Comparison of ENCODE assay signal across 10 cellular contexts in genomic region chr2:54658548-54659207, GRCh38.
DNase-seq lines count a peak whose midpoint lies in the region; ATAC-seq and TF ChIP-seq lines count a peak whose summit lies in the region.
"Had no signal": no experiment of that assay in that cellular context is flagged by ENCODE, and none has a peak within 500 bp of the region (broad histone marks: within the 10 kb centered on the region; RNA-seq: fewer than 3 reads in every experiment).

No MANE protein-coding gene starts in this region.

- no peaks in the 10 kb centered on the region for H4K20me1 ChIP-seq in Karpas-422 (ENCODE audit: insufficient read depth, low read depth, low read length)

- H3K27me3 ChIP-seq in heart right ventricle (no peaks in the 10 kb centered on the region), layer of hippocampus (ENCODE audit: control insufficient read depth, insufficient read depth, low read length) (no peaks in the 10 kb centered on the region), suprapubic skin (no peaks in the 10 kb centered on the region), Karpas-422 (ENCODE audit: low read length) (no peaks in the 10 kb centered on the region)

- TF ChIP-seq CTCF in heart right ventricle (IDR thresholded peaks at IDR 0.05) (no peak), suprapubic skin (IDR thresholded peaks at IDR 0.05) (no peak), coronary artery (IDR thresholded peaks at IDR 0.05) (no peak)

- H3K4me2 ChIP-seq in Karpas-422 (ENCODE audit: low read depth, low read length, poor library complexity, severe bottlenecking) = no peak overlapping the region

- peaks cover 0 to 46% (median 23%) of the 10 kb centered on the region in 9 donors for H3K4me1 ChIP-seq in heart right ventricle
- H3K4me1 ChIP-seq in suprapubic skin = peaks cover 9% of the 10 kb centered on the region
- no peaks in the 10 kb centered on the region for H3K4me1 ChIP-seq in Karpas-422 (ENCODE audit: low read length)

- H3K27ac ChIP-seq in heart right ventricle (peak overlapping the region in 8 of 10 donors; percentile 2 to 75 (median 58)), angular gyrus (ENCODE audit: low read depth, low read length) (peak overlapping the region; percentile 64), layer of hippocampus (ENCODE audit: low read depth, low read length) (peak overlapping the region; percentile 55), suprapubic skin (no peak overlapping the region), Karpas-422 (ENCODE audit: low read length) (no peak overlapping the region), coronary artery (peak overlapping the region in 1 of 2 donors; percentile 18)

- H3K36me3 ChIP-seq in heart right ventricle = peaks cover under 1 to 100% (median 94%) of the 10 kb centered on the region in 9 donors
- peaks cover 95% of the 10 kb centered on the region for H3K36me3 ChIP-seq in suprapubic skin
- H3K36me3 ChIP-seq in Karpas-422 (ENCODE audit: insufficient read depth, low read length) = no peaks in the 10 kb centered on the region

- TF ChIP-seq POLR2A in suprapubic skin (IDR thresholded peaks at IDR 0.05) = no peak

- WGBS in heart right ventricle, 2 donors = 77 to 78% methylated on average over 3 of the region's 3 CpGs
- WGBS in suprapubic skin = 80% methylated on average over 3 of the region's 3 CpGs

- DNase-seq in heart right ventricle (no peak), cardiac septum (ENCODE audit: low spot score) (no peak), suprapubic skin (ENCODE audit: low spot score in 2 of 2) (no peak), Karpas-422 (no peak), coronary artery (ENCODE audit: low spot score) (no peak)
- no peak for DNase-seq in central memory CD4-positive, alpha-beta T cell
- DNase-seq: C1 segment of cervical spinal cord, NCI-H2107 had no signal

- no peak overlapping the region for H3K4me3 ChIP-seq in heart right ventricle
- H3K4me3 ChIP-seq in suprapubic skin = no peak overlapping the region
- H3K4me3 ChIP-seq in Karpas-422 (ENCODE audit: low read length) = no peak overlapping the region
- H3K4me3 ChIP-seq in coronary artery = no peak overlapping the region

- ATAC-seq in heart right ventricle = peak in 4 of 8 donors; percentile 25 to 42 (median 30)

- TF ChIP-seq EP300 in suprapubic skin (IDR thresholded peaks at IDR 0.05) = no peak

- H3K9me2 ChIP-seq in Karpas-422 (replicated peaks; ENCODE audit: insufficient read depth, low read length) = no peaks in the 10 kb centered on the region

- intact Hi-C loops in heart right ventricle (cut with DNase I) (loop anchor here in 1 of 10 donors (10.0 kb wide), 1 partner anchor 134 kb away; no protein-coding TSS in a partner anchor), cardiac septum (cut with DNase I) (no loop called here)

- no peak overlapping the region for H2AFZ ChIP-seq in Karpas-422 (ENCODE audit: low read length)

- H3K79me2 ChIP-seq in Karpas-422 (ENCODE audit: low read length) = no peaks in the 10 kb centered on the region

- H3K9me3 ChIP-seq in heart right ventricle = no peaks in the 10 kb centered on the region
- H3K9me3 ChIP-seq in suprapubic skin = no peaks in the 10 kb centered on the region
- H3K9me3 ChIP-seq in Karpas-422 (ENCODE audit: low read length) = no peaks in the 10 kb centered on the region

- no peak overlapping the region for H3K9ac ChIP-seq in Karpas-422 (ENCODE audit: low read length)

Comparison
In these comparisons a context has a peak if more than half of its experiments do, and no peak if none do; other contexts are left out.
1. H3K27ac ChIP-seq: peak in heart right ventricle (8 of 10), angular gyrus (single experiment) and layer of hippocampus (single experiment); none in suprapubic skin (single experiment) and Karpas-422 (single experiment).